22 cellular contexts compared by ENCODE assay signal in genomic region chr3:133130168-133130567, GRCh38.
A peak's percentile ranks its signal among the peaks of the same experiment; 100 is the strongest.
DNase-seq lines count a peak whose midpoint lies in the region; ATAC-seq and TF ChIP-seq lines count a peak whose summit lies in the region.
"Had no signal": no experiment of that assay in that cellular context is flagged by ENCODE, and none has a peak within 500 bp of the region (broad histone marks: within the 10 kb centered on the region; RNA-seq: fewer than 3 reads in every experiment).

No MANE protein-coding gene starts in this region.

- H3F3A ChIP-seq in GM23248 (ENCODE audit: insufficient read depth): no peaks in the 10 kb centered on the region

- H4K20me1 ChIP-seq in GM23248 (ENCODE audit: insufficient read depth) (no peaks in the 10 kb centered on the region), osteoblast (ENCODE audit: insufficient read depth, low read length) (no peaks in the 10 kb centered on the region)

- 0% methylated on average over 1 of the region's 1 CpG for WGBS in GM23248 (ENCODE audit: low coverage in 1 of 2, low lambda C conversion rate in 2 of 2, missing lambda C conversion rate in 2 of 2), 2 experiments

- H3K9me3 ChIP-seq in GM23248 (ENCODE audit: low read depth) (no peaks in the 10 kb centered on the region), osteoblast (ENCODE audit: low read depth, low read length) (no peaks in the 10 kb centered on the region)
- H3K9me3 ChIP-seq: lower lobe of right lung, stomach, upper lobe of right lung had no signal

- no peak overlapping the region for H3K4me3 ChIP-seq in GM23248
- no peak overlapping the region for H3K4me3 ChIP-seq in brain microvascular endothelial cell (ENCODE audit: low read depth, low read length)
- no peak overlapping the region for H3K4me3 ChIP-seq in osteoblast (ENCODE audit: insufficient read depth, low read length)
- H3K4me3 ChIP-seq: dorsolateral prefrontal cortex, lower lobe of right lung, stomach, upper lobe of right lung had no signal

- H3K27me3 ChIP-seq in GM23248 (replicated peaks; ENCODE audit: insufficient read depth) (no peaks in the 10 kb centered on the region), brain microvascular endothelial cell (replicated peaks) (no peaks in the 10 kb centered on the region), osteoblast (ENCODE audit: insufficient read depth, low read length) (no peaks in the 10 kb centered on the region)
- H3K27me3 ChIP-seq: dorsolateral prefrontal cortex, stomach, upper lobe of right lung had no signal

- TF ChIP-seq CTCF in brain microvascular endothelial cell (IDR thresholded peaks at IDR 0.05; ENCODE audit: low read depth, low read length, missing control alignments): no peak
- TF ChIP-seq CTCF in osteoblast (IDR thresholded peaks at IDR 0.05; ENCODE audit: extremely low read depth, low read depth, low read length): no peak

- H3K79me2 ChIP-seq in GM23248 (ENCODE audit: insufficient read depth) (no peaks in the 10 kb centered on the region), osteoblast (ENCODE audit: insufficient read depth, low read length) (no peaks in the 10 kb centered on the region)
- H3K79me2 ChIP-seq: parathyroid adenoma had no signal

- ATAC-seq in GM19463 (IDR thresholded peaks at IDR 0.05; ENCODE audit: unreplicated experiment): no peak
- no peak for ATAC-seq in HG03159 (IDR thresholded peaks at IDR 0.05; ENCODE audit: unreplicated experiment)
- ATAC-seq: activated CD8-positive, alpha-beta T cell treated with anti-CD3 and anti-CD28 coated beads for 36 hours; activated naive CD4-positive, alpha-beta T cell treated with anti-CD3 and anti-CD28 coated beads, Interleukin-2, amount 50 U/mL, for 72 hours; lower lobe of right lung; sciatic nerve; upper lobe of right lung had no signal

- DNase-seq in GM23248 (peak; percentile 43), NCI-H748 (lab: John Stamatoyannopoulos, UW; ENCODE audit: unreplicated experiment) (peak; percentile 82), brain microvascular endothelial cell (peak; percentile 66), osteoblast (ENCODE audit: insufficient read length, low spot score, missing footprints) (peak; percentile 44)
- no peak for DNase-seq in activated CD4-positive, CD25-positive, alpha-beta regulatory T cell treated with anti-CD3 and anti-CD28 coated beads, Interleukin-2, amount 50 U/mL, for 72 hours
- DNase-seq: activated CD8-positive, alpha-beta T cell treated with anti-CD3 and anti-CD28 coated beads for 36 hours; activated T-cell treated with anti-CD3 and anti-CD28 coated beads, Interleukin-2, amount 50 U/mL, for 24 hours; COR-L47; erythroblast; lower lobe of right lung; naive B cell; NCI-H1105; stomach; T-helper 1 cell; upper lobe of right lung; WERI-Rb-1 had no signal

- no peak overlapping the region for H3K27ac ChIP-seq in GM23248
- no peak overlapping the region for H3K27ac ChIP-seq in brain microvascular endothelial cell
- no peak overlapping the region for H3K27ac ChIP-seq in osteoblast (ENCODE audit: low read depth, low read length)
- H3K27ac ChIP-seq: dorsolateral prefrontal cortex, lower lobe of right lung, parathyroid adenoma, stomach, upper lobe of right lung, WERI-Rb-1 had no signal

- in situ Hi-C loops in GM23248 (cut with MboI): no loop called here
- in situ Hi-C loops in brain microvascular endothelial cell (cut with HindIII; ENCODE audit: low pct_ligation_motif_present, low sequenced_read_pairs): no loop called here

- H3K9ac ChIP-seq in GM23248: no peak overlapping the region
- H3K9ac ChIP-seq: parathyroid adenoma had no signal

- H3K9me2 ChIP-seq in GM23248 (ENCODE audit: insufficient read depth): 0 out of 2 replicates have a peak, but pooled peaks cover 3% of the 10 kb centered on the region

- H3K36me3 ChIP-seq in GM23248 (ENCODE audit: low read depth) (no peaks in the 10 kb centered on the region), brain microvascular endothelial cell (replicated peaks) (no peaks in the 10 kb centered on the region), osteoblast (ENCODE audit: insufficient read depth, low read length) (no peaks in the 10 kb centered on the region)
- H3K36me3 ChIP-seq: lower lobe of right lung, stomach, upper lobe of right lung, WERI-Rb-1 had no signal

- no peak overlapping the region for H3K4me2 ChIP-seq in GM23248 (ENCODE audit: unreplicated experiment)
- H3K4me2 ChIP-seq in osteoblast (ENCODE audit: insufficient read depth, low read length): no peak overlapping the region

- H3K4me1 ChIP-seq in GM23248 (ENCODE audit: insufficient read depth) (no peaks in the 10 kb centered on the region), osteoblast (ENCODE audit: insufficient read depth, low read length) (no peaks in the 10 kb centered on the region)
- H3K4me1 ChIP-seq: lower lobe of right lung, parathyroid adenoma, stomach, upper lobe of right lung had no signal

- H2AFZ ChIP-seq in GM23248 (no peak overlapping the region), osteoblast (ENCODE audit: low read length) (no peak overlapping the region)
- H2AFZ ChIP-seq: parathyroid adenoma had no signal
